8 cellular contexts compared by ENCODE assay signal in the genomic region with DNA sequence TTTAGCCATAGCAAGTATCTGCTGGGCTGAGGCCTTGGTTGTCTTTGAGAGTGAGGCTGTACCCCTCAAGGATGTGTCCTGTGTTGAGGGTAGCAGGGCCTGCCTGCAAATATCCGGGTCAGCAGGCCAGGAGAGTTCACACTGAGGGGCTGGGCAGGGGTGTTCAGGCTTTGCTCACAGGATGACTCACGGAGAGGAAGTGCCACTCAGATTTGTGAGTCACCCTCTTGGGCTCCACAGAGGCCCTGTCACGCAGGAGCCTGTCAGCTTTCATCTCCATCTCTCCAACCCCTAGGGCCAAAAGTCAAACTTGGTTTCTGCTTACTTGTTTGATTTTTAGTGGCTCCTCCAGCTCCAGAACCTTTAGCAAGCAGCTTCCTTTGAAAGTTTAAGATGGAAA.
DNase-seq lines count a peak whose midpoint lies in the region; ATAC-seq and TF ChIP-seq lines count a peak whose summit lies in the region.

No MANE protein-coding gene starts in this region.

- intact Hi-C loops in sigmoid colon (cut with DNase I): no loop called here

- peak; percentile 65 for DNase-seq in GM12864 (ENCODE audit: low read depth)
- peak; percentile 45 for DNase-seq in Karpas-422
- DNase-seq in activated CD8-positive, alpha-beta memory T cell treated with anti-CD3 and anti-CD28 coated beads for 24 hours: peak; percentile 76
- peak; percentile 20 for DNase-seq in fibroblast of the conjunctiva (ENCODE audit: low read depth)
- peak; percentile 17 to 34 (median 28) for DNase-seq in stimulated activated CD4-positive, alpha-beta T cell treated with anti-CD3 and anti-CD28 coated beads, Interleukin-12 subunit alpha, Interleukin-12 subunit beta, amount 100 ng/mL, for 48 hours (ENCODE audit: low read depth in 2 of 3, low spot score in 1 of 3)
- no peak for DNase-seq in DMS 273 treated with DMSO at 0.1 percent for 48 hours (lab: John Stamatoyannopoulos, UW)
- DNase-seq in sigmoid colon: no peak

- H3K36me3 ChIP-seq in Karpas-422 (ENCODE audit: insufficient read depth, low read length): no peaks in the 10 kb centered on the region
- H3K36me3 ChIP-seq in sigmoid colon: no peaks in the 10 kb centered on the region

- H3K9me2 ChIP-seq in Karpas-422 (replicated peaks; ENCODE audit: insufficient read depth, low read length): no peaks in the 10 kb centered on the region

- TF ChIP-seq CTCF in GM12864 (IDR thresholded peaks at IDR 0.05; ENCODE audit: low read depth, low read length, missing control alignments) (no peak), sigmoid colon (IDR thresholded peaks at IDR 0.05) (no peak)

- H3K27ac ChIP-seq in Karpas-422 (ENCODE audit: low read length): no peak overlapping the region
- H3K27ac ChIP-seq in sigmoid colon: no peak overlapping the region

- no peaks in the 10 kb centered on the region for H3K79me2 ChIP-seq in Karpas-422 (ENCODE audit: low read length)

- H4K20me1 ChIP-seq in Karpas-422 (ENCODE audit: insufficient read depth, low read depth, low read length): no peaks in the 10 kb centered on the region

- H3K27me3 ChIP-seq in Karpas-422 (ENCODE audit: low read length): no peaks in the 10 kb centered on the region
- no peaks in the 10 kb centered on the region for H3K27me3 ChIP-seq in sigmoid colon

- no peak for TF ChIP-seq EP300 in sigmoid colon (IDR thresholded peaks at IDR 0.05)

- H3K4me2 ChIP-seq in Karpas-422 (ENCODE audit: low read depth, low read length, poor library complexity, severe bottlenecking): no peak overlapping the region

- H3K4me1 ChIP-seq in Karpas-422 (ENCODE audit: low read length): no peaks in the 10 kb centered on the region
- no peaks in the 10 kb centered on the region for H3K4me1 ChIP-seq in sigmoid colon

- peak; percentile 99 for ATAC-seq in GM21825 (IDR thresholded peaks at IDR 0.05; ENCODE audit: unreplicated experiment)

- 21 to 26% methylated on average over 3 of the region's 3 CpGs for WGBS in sigmoid colon, 2 donors

- no peak overlapping the region; the same call in 1 of the 2 replicates for H2AFZ ChIP-seq in Karpas-422 (ENCODE audit: low read length)

- H3K9me3 ChIP-seq in Karpas-422 (ENCODE audit: low read length) (no peaks in the 10 kb centered on the region), sigmoid colon (peaks cover 0 to 3% (median 0%) of the 10 kb centered on the region in 4 donors)

- H3K4me3 ChIP-seq in GM12864 (ENCODE audit: low read depth, low read length): no peak overlapping the region
- H3K4me3 ChIP-seq in Karpas-422 (ENCODE audit: low read length): no peak overlapping the region
- no peak overlapping the region for H3K4me3 ChIP-seq in sigmoid colon

- TF ChIP-seq POLR2A in sigmoid colon (IDR thresholded peaks at IDR 0.05): no peak

- no peak overlapping the region for H3K9ac ChIP-seq in Karpas-422 (ENCODE audit: low read length)

Comparison
In these comparisons a context has a peak if more than half of its experiments do, and no peak if none do; other contexts are left out.
1. DNase-seq: peak in GM12864 (single experiment), Karpas-422 (single experiment), activated CD8-positive, alpha-beta memory T cell treated with anti-CD3 and anti-CD28 coated beads for 24 hours (single experiment), fibroblast of the conjunctiva (single experiment) and stimulated activated CD4-positive, alpha-beta T cell treated with anti-CD3 and anti-CD28 coated beads, Interleukin-12 subunit alpha, Interleukin-12 subunit beta, amount 100 ng/mL, for 48 hours (3 of 3); none in DMS 273 treated with DMSO at 0.1 percent for 48 hours (single experiment) and sigmoid colon (single experiment).